In the genomic region with DNA sequence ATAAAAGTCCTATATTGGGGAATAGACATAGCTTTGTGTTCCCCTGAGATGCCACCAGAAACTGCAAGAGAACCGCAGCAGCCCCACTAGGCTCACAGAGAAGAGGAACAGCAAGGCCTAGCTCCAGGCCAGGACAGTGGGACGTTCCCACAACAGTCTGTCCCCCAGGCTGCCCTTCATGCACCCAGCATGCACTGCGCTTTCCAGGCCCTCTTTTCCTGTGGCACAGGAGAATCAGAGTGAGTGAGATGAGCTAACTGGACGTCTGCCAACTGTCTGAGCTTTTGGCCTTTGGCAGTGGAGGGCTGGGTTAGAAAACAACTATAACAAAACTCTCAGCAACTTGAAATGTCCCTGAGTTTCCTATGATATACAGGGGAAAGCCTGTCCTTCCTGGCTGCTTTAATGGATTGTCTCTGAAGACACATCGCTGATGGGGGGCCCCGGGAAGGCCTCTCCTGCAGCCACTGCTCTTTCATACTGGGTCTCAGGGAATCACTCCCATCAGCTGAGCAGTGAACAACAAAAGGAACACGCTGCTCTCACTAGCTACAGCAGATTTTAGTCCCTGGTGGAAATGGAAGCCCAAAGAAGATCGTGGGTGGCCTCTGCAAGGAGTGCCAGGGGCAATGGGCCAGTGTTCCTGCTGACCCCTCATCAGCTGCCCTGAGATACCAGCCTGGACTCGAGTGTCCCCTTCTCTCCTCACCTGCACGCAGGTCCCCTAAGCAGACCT, we compare ENCODE assay signal across 9 cellular contexts. TPM values are rescaled to one million over a fixed set of nuclear protein-coding genes. Genes with fewer than 3 reads are reported as not detected.
DNase-seq lines count a peak whose midpoint lies in the region; ATAC-seq and TF ChIP-seq lines count a peak whose summit lies in the region.
"Had no signal": no experiment of that assay in that cellular context is flagged by ENCODE, and none has a peak within 500 bp of the region (broad histone marks: within the 10 kb centered on the region; RNA-seq: fewer than 3 reads in every experiment).

No MANE protein-coding gene starts in this region.

- intact Hi-C loops in MCF 10A (cut with micrococcal nuclease) (no loop called here), mammary epithelial cell (cut with micrococcal nuclease) (no loop called here)
- intact Hi-C loops in activated T-helper 1 cell treated with anti-CD3 and anti-CD28 coated beads, Interleukin-12 subunit alpha, Interleukin-12 subunit beta, Interleukin-2, Interleukin-4 antibody, amounts not matched to agents 30 ng/mL and 10 ng/mL and 1 ng/mL, durations not matched to agents 14 hours and 24 hours and 36 hours (cut with micrococcal nuclease), result loop anchor here (5.0 kb wide), 3 partner anchors 176 to 316 kb away; a partner anchor contains a TSS

- no peak for TF ChIP-seq CTCF in MCF 10A (IDR thresholded peaks at IDR 0.05; ENCODE audit: unreplicated experiment)
- TF ChIP-seq CTCF in mammary epithelial cell (conservative IDR thresholded peaks at IDR 0.05 in 1 of 2, IDR thresholded peaks at IDR 0.05 in 1 of 2; ENCODE audit: extremely low read depth in 1 of 2, insufficient read depth in 1 of 2, low read depth in 1 of 2, low read length in 2 of 2), result no peak
- no peak for TF ChIP-seq CTCF in cardiac fibroblast (IDR thresholded peaks at IDR 0.05; ENCODE audit: low read depth, low read length)

- no peaks in the 10 kb centered on the region for H3K9me3 ChIP-seq in mammary epithelial cell (replicated peaks; ENCODE audit: insufficient read depth, low read length)

- H2AFZ ChIP-seq in mammary epithelial cell (ENCODE audit: low read depth, low read length), result no peak overlapping the region

- no peak overlapping the region for H3K27ac Mint-ChIP-seq in MCF 10A (ENCODE audit: low read depth, unreplicated experiment)
- H3K27ac Mint-ChIP-seq in activated T-helper 1 cell treated with anti-CD3 and anti-CD28 coated beads, Interleukin-12 subunit alpha, Interleukin-12 subunit beta, Interleukin-2, Interleukin-4 antibody, amounts not matched to agents 30 ng/mL and 10 ng/mL and 1 ng/mL, durations not matched to agents 14 hours and 24 hours and 36 hours, result no peak overlapping the region

- H3K36me3 Mint-ChIP-seq in MCF 10A (ENCODE audit: insufficient read depth, unreplicated experiment), result peaks cover 8% of the 10 kb centered on the region
- peaks cover 3% of the 10 kb centered on the region for H3K36me3 Mint-ChIP-seq in activated T-helper 1 cell treated with anti-CD3 and anti-CD28 coated beads, Interleukin-12 subunit alpha, Interleukin-12 subunit beta, Interleukin-2, Interleukin-4 antibody, amounts not matched to agents 30 ng/mL and 10 ng/mL and 1 ng/mL, durations not matched to agents 14 hours and 24 hours and 36 hours (ENCODE audit: low read depth)

- H3K27ac ChIP-seq in mammary epithelial cell (ENCODE audit: insufficient read depth, low read depth, low read length), result no peak overlapping the region
- H3K27ac ChIP-seq: C4-2B had no signal

- H3K4me3 Mint-ChIP-seq in MCF 10A (ENCODE audit: unreplicated experiment), result no peak overlapping the region
- no peak overlapping the region for H3K4me3 Mint-ChIP-seq in activated T-helper 1 cell treated with anti-CD3 and anti-CD28 coated beads, Interleukin-12 subunit alpha, Interleukin-12 subunit beta, Interleukin-2, Interleukin-4 antibody, amounts not matched to agents 30 ng/mL and 10 ng/mL and 1 ng/mL, durations not matched to agents 14 hours and 24 hours and 36 hours

- DNase-seq in MCF 10A (ENCODE audit: unreplicated experiment), result peak; percentile 58
- DNase-seq in mammary epithelial cell, result no peak
- peak; percentile 67 to 70 for DNase-seq in cardiac fibroblast (ENCODE audit: low read depth in 2 of 2)
- peak; percentile 86 for DNase-seq in left lobe of liver (ENCODE audit: low spot score)
- no peak for DNase-seq in dedifferentiated amniotic fluid mesenchymal stem cell (ENCODE audit: extremely low spot score)
- DNase-seq in stimulated activated CD4-positive, alpha-beta T cell treated with anti-CD3 and anti-CD28 coated beads, Interleukin-2, amount 100 ng/mL, for 24 hours, result no peak
- DNase-seq in activated CD8-positive, alpha-beta memory T cell treated with anti-CD3 and anti-CD28 coated beads, Interleukin-2, amount 50 U/mL, for 4 hours, result no peak
- no peak for DNase-seq in activated T-helper 1 cell treated with anti-CD3 and anti-CD28 coated beads, Interleukin-12 subunit alpha, Interleukin-12 subunit beta, Interleukin-2, Interleukin-4 antibody, amounts not matched to agents 30 ng/mL and 10 ng/mL and 1 ng/mL, durations not matched to agents 14 hours and 24 hours and 36 hours (ENCODE audit: low spot score)

- H4K20me1 ChIP-seq in mammary epithelial cell (ENCODE audit: insufficient read depth, low read length), result no peaks in the 10 kb centered on the region

- no peak overlapping the region for H3K4me2 ChIP-seq in mammary epithelial cell (ENCODE audit: insufficient read depth, low read depth, low read length)

- no peaks in the 10 kb centered on the region for H3K4me1 ChIP-seq in mammary epithelial cell (ENCODE audit: insufficient read depth, low read length)

- H3K27me3 ChIP-seq in mammary epithelial cell (ENCODE audit: insufficient read depth, low read length), result peaks cover 3% of the 10 kb centered on the region

- H3K9me3 Mint-ChIP-seq in MCF 10A (ENCODE audit: unreplicated experiment), result no peaks in the 10 kb centered on the region
- H3K9me3 Mint-ChIP-seq in activated T-helper 1 cell treated with anti-CD3 and anti-CD28 coated beads, Interleukin-12 subunit alpha, Interleukin-12 subunit beta, Interleukin-2, Interleukin-4 antibody, amounts not matched to agents 30 ng/mL and 10 ng/mL and 1 ng/mL, durations not matched to agents 14 hours and 24 hours and 36 hours, result no peaks in the 10 kb centered on the region

- POLR2A ChIA-PET in MCF 10A (lab: Yijun Ruan, JAX), result interaction anchor here (0.6 kb wide), 1 partner anchor 10 kb away, joined by 3 read pairs; no protein-coding TSS in a partner anchor

- CTCF ChIA-PET in MCF 10A (lab: Yijun Ruan, JAX), result interaction anchor here (0.7 to 11.8 kb wide), 5 partner anchors 10 to 154 kb away, joined by 3 to 204 read pairs (median 5); no protein-coding TSS in a partner anchor
- CTCF ChIA-PET in mammary epithelial cell (lab: Charles Lee; ENCODE audit: low non-redundant PET), result no interaction called here

- H3K4me3 ChIP-seq in mammary epithelial cell (replicated peaks in 1 of 3; ENCODE audit: insufficient read depth in 1 of 3, low read depth in 2 of 3, low read length in 3 of 3) (no peak overlapping the region), cardiac fibroblast (replicated peaks in 1 of 2; ENCODE audit: low read depth in 2 of 2, low read length in 2 of 2) (no peak overlapping the region)

- in situ Hi-C loops in mammary epithelial cell (cut with MboI; ENCODE audit: low sequenced_read_pairs in 2 of 2), result no loop called here

- H3K36me3 ChIP-seq in mammary epithelial cell (ENCODE audit: insufficient read depth, low read length), result peaks cover 2% of the 10 kb centered on the region

- peak; percentile 77 for ATAC-seq in left lobe of liver

- H3K4me1 Mint-ChIP-seq in MCF 10A (ENCODE audit: insufficient read depth, unreplicated experiment), result peaks cover 3% of the 10 kb centered on the region
- H3K4me1 Mint-ChIP-seq in activated T-helper 1 cell treated with anti-CD3 and anti-CD28 coated beads, Interleukin-12 subunit alpha, Interleukin-12 subunit beta, Interleukin-2, Interleukin-4 antibody, amounts not matched to agents 30 ng/mL and 10 ng/mL and 1 ng/mL, durations not matched to agents 14 hours and 24 hours and 36 hours (ENCODE audit: low read depth), result peaks cover 54% of the 10 kb centered on the region

- dilution Hi-C loops in mammary epithelial cell (cut with HindIII; ENCODE audit: low sequenced_read_pairs), result no loop called here

- WGBS in mammary epithelial cell (ENCODE audit: low coverage, missing lambda C conversion rate), result 32% methylated on average over 10 of the region's 10 CpGs

- no peak overlapping the region for H3K9ac ChIP-seq in mammary epithelial cell (ENCODE audit: insufficient read depth, low read length)

- no TSS peak for BruUV-seq in MCF 10A (replicated peaks; lab: Mats Ljungman, UMichigan)
- no TSS peak for BruUV-seq in mammary epithelial cell (replicated peaks; lab: Mats Ljungman, UMichigan)

- H3K79me2 ChIP-seq in mammary epithelial cell (ENCODE audit: insufficient read depth, low read length), result no peaks in the 10 kb centered on the region

- no peaks in the 10 kb centered on the region for H3K27me3 Mint-ChIP-seq in MCF 10A (ENCODE audit: insufficient read depth, unreplicated experiment)
- peaks cover under 1% of the 10 kb centered on the region for H3K27me3 Mint-ChIP-seq in activated T-helper 1 cell treated with anti-CD3 and anti-CD28 coated beads, Interleukin-12 subunit alpha, Interleukin-12 subunit beta, Interleukin-2, Interleukin-4 antibody, amounts not matched to agents 30 ng/mL and 10 ng/mL and 1 ng/mL, durations not matched to agents 14 hours and 24 hours and 36 hours (ENCODE audit: insufficient read depth)

RNA-seq across cellular contexts. Expression of a gene that starts 53.5 kb away (rescaled TPM):
- total RNA-seq in MCF 10A (2022), result 1.6 and 1.7 TPM in 2 replicates
- under 1 TPM; 0.50 to 0.56 TPM for total RNA-seq in mammary epithelial cell
- 0.16 TPM for polyA plus RNA-seq in mammary epithelial cell
- polyA minus RNA-seq in mammary epithelial cell, result not detected
- 2.7 TPM for total RNA-seq in left lobe of liver
- total RNA-seq in activated T-helper 1 cell treated with anti-CD3 and anti-CD28 coated beads, Interleukin-12 subunit alpha, Interleukin-12 subunit beta, Interleukin-2, Interleukin-4 antibody, amounts not matched to agents 30 ng/mL and 10 ng/mL and 1 ng/mL, durations not matched to agents 14 hours and 24 hours and 36 hours, result 0.75 and 1.3 TPM in 2 replicates

Comparison
In these comparisons a context has a peak if more than half of its experiments do, and no peak if none do; other contexts are left out.
1. DNase-seq: peak in MCF 10A (single experiment), cardiac fibroblast (2 of 2) and left lobe of liver (single experiment); none in mammary epithelial cell (single experiment), dedifferentiated amniotic fluid mesenchymal stem cell (single experiment), stimulated activated CD4-positive, alpha-beta T cell treated with anti-CD3 and anti-CD28 coated beads, Interleukin-2, amount 100 ng/mL, for 24 hours (0 of 2), activated CD8-positive, alpha-beta memory T cell treated with anti-CD3 and anti-CD28 coated beads, Interleukin-2, amount 50 U/mL, for 4 hours (single experiment) and activated T-helper 1 cell treated with anti-CD3 and anti-CD28 coated beads, Interleukin-12 subunit alpha, Interleukin-12 subunit beta, Interleukin-2, Interleukin-4 antibody, amounts not matched to agents 30 ng/mL and 10 ng/mL and 1 ng/mL, durations not matched to agents 14 hours and 24 hours and 36 hours (single experiment).